ENCODE assay signal across 8 cellular contexts in the genomic region with DNA sequence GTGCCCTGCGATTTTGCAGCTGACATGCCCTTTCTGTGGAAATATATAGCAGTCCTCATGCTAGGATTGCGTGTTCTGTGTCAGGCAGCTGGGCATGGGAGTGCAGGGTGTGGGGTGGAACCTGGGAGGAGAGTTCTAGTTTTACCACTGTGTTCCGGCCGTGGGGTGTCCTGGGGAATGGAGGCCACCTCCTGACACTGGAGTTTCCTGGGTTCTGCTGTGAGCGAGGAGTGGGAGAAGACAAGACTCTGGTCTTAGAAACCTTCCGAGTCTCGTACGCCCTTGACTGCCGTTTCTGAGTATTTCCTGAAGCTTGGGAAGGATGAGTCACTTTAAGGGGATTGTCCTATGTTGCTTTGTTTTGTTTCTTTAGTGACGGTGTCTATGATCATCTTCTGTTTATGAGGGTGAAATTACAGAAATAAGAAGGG. TPM values are rescaled to one million over a fixed set of nuclear protein-coding genes. Genes with fewer than 3 reads are reported as not detected.
DNase-seq lines count a peak whose midpoint lies in the region; ATAC-seq and TF ChIP-seq lines count a peak whose summit lies in the region.

No MANE protein-coding gene starts in this region.

- H4K20me1 ChIP-seq in OCI-LY1 (ENCODE audit: insufficient read depth, low read length), result no peaks in the 10 kb centered on the region

- H3K9me3 Mint-ChIP-seq in CD8-positive, alpha-beta T cell, result no peaks in the 10 kb centered on the region

- intact Hi-C loops in CD8-positive, alpha-beta T cell (cut with DNase I, micrococcal nuclease), result no loop called here
- intact Hi-C loops in colonic mucosa (cut with DNase I), result no loop called here

- peak overlapping the region; percentile 70 for H3K4me3 Mint-ChIP-seq in CD8-positive, alpha-beta T cell

- no peak overlapping the region for H2AFZ ChIP-seq in OCI-LY1 (ENCODE audit: low read length)

- H3K4me2 ChIP-seq in OCI-LY1 (ENCODE audit: low read length), result peak overlapping the region; percentile 45; the same call in 1 of the 2 replicates

- H3K4me3 ChIP-seq in CD8-positive, alpha-beta T cell (ENCODE audit: low read depth, low read length), result peak overlapping the region; percentile 1
- no peak overlapping the region for H3K4me3 ChIP-seq in OCI-LY1 (ENCODE audit: low read depth, low read length, poor library complexity, severe bottlenecking)
- no peak overlapping the region for H3K4me3 ChIP-seq in colonic mucosa
- no peak overlapping the region for H3K4me3 ChIP-seq in mesodermal cell (ENCODE audit: extremely low read depth, insufficient read depth, low read length, poor library complexity, severe bottlenecking)
- no peak overlapping the region for H3K4me3 ChIP-seq in H7 (ENCODE audit: insufficient read depth, low read depth, low read length)

- H3K4me1 ChIP-seq in CD8-positive, alpha-beta T cell (ENCODE audit: insufficient read depth, low read length), result peaks cover 65% of the 10 kb centered on the region
- peaks cover 72% of the 10 kb centered on the region for H3K4me1 ChIP-seq in OCI-LY1 (ENCODE audit: insufficient read depth, low read length, severe bottlenecking)
- H3K4me1 ChIP-seq in colonic mucosa, result peaks cover 5% of the 10 kb centered on the region
- peaks cover 54% of the 10 kb centered on the region for H3K4me1 ChIP-seq in mesodermal cell (ENCODE audit: control insufficient read depth, insufficient read depth, low read length, poor library complexity, severe bottlenecking)

- no peaks in the 10 kb centered on the region for H3K9me3 ChIP-seq in CD8-positive, alpha-beta T cell (ENCODE audit: low read length)
- H3K9me3 ChIP-seq in OCI-LY1 (ENCODE audit: low read length) (no peaks in the 10 kb centered on the region), colonic mucosa (no peaks in the 10 kb centered on the region), mesodermal cell (ENCODE audit: control insufficient read depth, low read length) (no peaks in the 10 kb centered on the region)

- POLR2A ChIA-PET in CD8-positive, alpha-beta T cell (lab: Charles Lee), result no interaction called here

- WGBS in mesodermal cell (ENCODE audit: insufficient coverage in 2 of 2), 2 experiments, result 60 to 77% methylated on average over 7 of the region's 10 CpGs

- no peaks in the 10 kb centered on the region for H3K27me3 Mint-ChIP-seq in CD8-positive, alpha-beta T cell (ENCODE audit: low read depth)

- peak in 2 of 7 experiments; percentile 22 to 36 for DNase-seq in CD8-positive, alpha-beta T cell
- no peak for DNase-seq in colonic mucosa
- DNase-seq in occipital lobe (lab: John Stamatoyannopoulos, UW), result no peak
- no peak for DNase-seq in H7
- no peak for DNase-seq in NCI-H1694 treated with DMSO at 0.1 percent for 48 hours (lab: John Stamatoyannopoulos, UW)

- no peak for TF ChIP-seq CTCF in CD8-positive, alpha-beta T cell (IDR thresholded peaks at IDR 0.05)
- no peak for TF ChIP-seq CTCF in OCI-LY1 (IDR thresholded peaks at IDR 0.05; ENCODE audit: low read length)
- no peak for TF ChIP-seq CTCF in colonic mucosa (IDR thresholded peaks at IDR 0.05)

- peak overlapping the region; percentile 1; the same call in 1 of the 2 replicates for H3K9ac ChIP-seq in OCI-LY1 (ENCODE audit: low read length)
- peak overlapping the region in 1 of 2 donors; percentile 59 for H3K9ac ChIP-seq in colonic mucosa (ENCODE audit: low read depth in 2 of 2, low read length in 2 of 2)

- H3K9me2 ChIP-seq in OCI-LY1 (ENCODE audit: low read depth, low read length), result no peaks in the 10 kb centered on the region

- peak overlapping the region; percentile 86 for H3K27ac Mint-ChIP-seq in CD8-positive, alpha-beta T cell

- H3K36me3 ChIP-seq in CD8-positive, alpha-beta T cell (ENCODE audit: insufficient read depth, low read length), result no peaks in the 10 kb centered on the region
- H3K36me3 ChIP-seq in OCI-LY1 (ENCODE audit: insufficient read depth, low read length) (peaks cover 8% of the 10 kb centered on the region; the same call in 1 of the 2 replicates), colonic mucosa (no peaks in the 10 kb centered on the region), mesodermal cell (ENCODE audit: control insufficient read depth, insufficient read depth, low read length) (peaks cover 48% of the 10 kb centered on the region), H7 (replicated peaks; ENCODE audit: control insufficient read depth, insufficient read depth, low read length) (no peaks in the 10 kb centered on the region; the same call in none of the 2 replicates)

- H3K4me1 Mint-ChIP-seq in CD8-positive, alpha-beta T cell (ENCODE audit: low read depth), result peaks cover 74% of the 10 kb centered on the region

- H3K36me3 Mint-ChIP-seq in CD8-positive, alpha-beta T cell, result peaks cover 20% of the 10 kb centered on the region

- no peaks in the 10 kb centered on the region for H3K79me2 ChIP-seq in OCI-LY1 (ENCODE audit: insufficient read depth, low read length)

- H3K27ac ChIP-seq in CD8-positive, alpha-beta T cell (ENCODE audit: low read depth, low read length), result peak overlapping the region; percentile 1
- H3K27ac ChIP-seq in OCI-LY1 (ENCODE audit: low read depth, low read length, poor library complexity, severe bottlenecking), result peak overlapping the region; percentile 98
- H3K27ac ChIP-seq in colonic mucosa, result peak overlapping the region; percentile 48
- peak overlapping the region; percentile 98 for H3K27ac ChIP-seq in mesodermal cell (ENCODE audit: low read depth, low read length, severe bottlenecking)

- ATAC-seq in CD8-positive, alpha-beta T cell, result peak; percentile 58
- ATAC-seq in GM21576 (IDR thresholded peaks at IDR 0.05; ENCODE audit: unreplicated experiment), result no peak

- 0 out of 2 replicates have a peak, but pooled peaks cover 3% of the 10 kb centered on the region for H3F3A ChIP-seq in OCI-LY1 (ENCODE audit: insufficient read depth, low read length)

- CTCF ChIA-PET in CD8-positive, alpha-beta T cell (lab: Charles Lee), result no interaction called here

- no peaks in the 10 kb centered on the region for H3K27me3 ChIP-seq in CD8-positive, alpha-beta T cell (ENCODE audit: insufficient read depth, low read length)
- H3K27me3 ChIP-seq in OCI-LY1 (ENCODE audit: insufficient read depth, low read length) (no peaks in the 10 kb centered on the region), colonic mucosa (no peaks in the 10 kb centered on the region), H7 (ENCODE audit: control insufficient read depth, insufficient read depth, low read length) (no peaks in the 10 kb centered on the region)

RNA-seq across cellular contexts. Expression of a gene that starts 19.0 kb away (rescaled TPM):
- total RNA-seq in CD8-positive, alpha-beta T cell, result 100 to 1,000 TPM; 114 to 120 TPM
- total RNA-seq in colonic mucosa (100 to 1,000 TPM; 168 to 202 TPM), occipital lobe (7.2 TPM)
- polyA plus RNA-seq in mesodermal cell (2013, experiment 1 of 2), result 539 TPM
- polyA plus RNA-seq in mesodermal cell (2013, experiment 2 of 2), result 518 TPM
- total RNA-seq in H7 (2014; rRNA removed; shearing (Covaris generic)), result 112 and 125 TPM in 2 replicates

RNA-seq across cellular contexts. Expression of a gene that starts 41.8 kb away (rescaled TPM):
- not detected for total RNA-seq in CD8-positive, alpha-beta T cell
- total RNA-seq in colonic mucosa, result under 1 TPM in 1 of 2 donors, not detected in 1; 0.50 TPM
- polyA plus RNA-seq in mesodermal cell (2013, experiment 1 of 2), result not detected
- not detected for polyA plus RNA-seq in mesodermal cell (2013, experiment 2 of 2)
- not detected for total RNA-seq in occipital lobe
- 0.17 and 0.67 TPM in 2 replicates for total RNA-seq in H7 (2014; rRNA removed; shearing (Covaris generic))

Comparison
In these comparisons a context has a peak if more than half of its experiments do, and no peak if none do; other contexts are left out.
1. H3K27ac ChIP-seq: peak in every context shown above with its lines; median percentile 98 in OCI-LY1; 98 in mesodermal cell; 48 in colonic mucosa; 1 in CD8-positive, alpha-beta T cell.
2. RNA of a gene that starts 19.0 kb away (total RNA-seq): 168 to 202 TPM in colonic mucosa, 114 to 120 TPM in CD8-positive, alpha-beta T cell and 112 to 125 TPM in H7; 7.2 TPM in occipital lobe (single experiment); every median in the first group is over 10 times any median in the second.